In genomic region chr12:52921488-52922165, GRCh38 we compare ENCODE assay signal across 16 cellular contexts. TPM values are rescaled to one million over a fixed set of nuclear protein-coding genes. Genes with fewer than 3 reads are reported as not detected.
"Had no signal": no experiment of that assay in that cellular context is flagged by ENCODE, and none has a peak within 500 bp of the region (broad histone marks: within the 10 kb centered on the region; RNA-seq: fewer than 3 reads in every experiment).

No MANE protein-coding gene starts in this region.

- H3K4me3 ChIP-seq: adrenal gland, esophagus squamous epithelium, left lung, spleen, thoracic aorta, uterus had no signal

- H3K36me3 Mint-ChIP-seq: natural killer cell treated with Interleukin-12 subunit alpha and Interleukin-12 subunit beta and Interleukin-15 and Interleukin-18, amount 100 ng/mL, for 72 hours had no signal

- H3K27me3 ChIP-seq: adrenal gland, left lung, spleen, uterus had no signal

- DNase-seq: activated CD4-positive, alpha-beta T cell treated with anti-CD3 and anti-CD28 coated beads for 1 hour; activated CD4-positive, alpha-beta T cell treated with anti-CD3 and anti-CD28 coated beads, Interleukin-2, amount 50 U/mL, for 4 hours; activated naive CD4-positive, alpha-beta T cell treated with anti-CD3 and anti-CD28 coated beads, Interleukin-2, amount 50 U/mL, for 16 hours; activated T-cell treated with anti-CD3 and anti-CD28 coated beads, Interleukin-2, amount 50 U/mL, for 1 hour; adrenal gland; esophagus squamous epithelium; hypothalamus; kidney; left lung; spleen; stimulated activated naive CD8-positive, alpha-beta T cell treated with anti-CD3 and anti-CD28 coated beads, Interleukin-15, amount 100 ng/mL, for 72 hours; uterus had no signal

- H3K36me3 ChIP-seq: adrenal gland, esophagus squamous epithelium, left lung, spleen, thoracic aorta, uterus had no signal

- H3K27ac ChIP-seq: adrenal gland, esophagus squamous epithelium, left lung, spleen, thoracic aorta, uterus, VCaP had no signal

- H3K27me3 Mint-ChIP-seq: stimulated activated naive CD8-positive, alpha-beta T cell treated with anti-CD3 and anti-CD28 coated beads, Interleukin-15, amount 100 ng/mL, for 72 hours had no signal

- H3K9me3 ChIP-seq: adrenal gland, esophagus squamous epithelium, spleen, thoracic aorta, uterus had no signal

- H3K4me3 Mint-ChIP-seq: natural killer cell treated with Interleukin-12 subunit alpha and Interleukin-12 subunit beta and Interleukin-15 and Interleukin-18, amount 100 ng/mL, for 72 hours; stimulated activated naive CD8-positive, alpha-beta T cell treated with anti-CD3 and anti-CD28 coated beads, Interleukin-15, amount 100 ng/mL, for 72 hours had no signal

- H3K27ac Mint-ChIP-seq: natural killer cell treated with Interleukin-12 subunit alpha and Interleukin-12 subunit beta and Interleukin-15 and Interleukin-18, amount 100 ng/mL, for 72 hours had no signal

- H3K9me3 Mint-ChIP-seq: natural killer cell treated with Interleukin-12 subunit alpha and Interleukin-12 subunit beta and Interleukin-15 and Interleukin-18, amount 100 ng/mL, for 72 hours; stimulated activated naive CD8-positive, alpha-beta T cell treated with anti-CD3 and anti-CD28 coated beads, Interleukin-15, amount 100 ng/mL, for 72 hours had no signal

RNA-seq across cellular contexts. Expression of gene KRT8, which starts 16.8 kb away (rescaled TPM):
- total RNA-seq: T-helper 1 cell treated with Interleukin-12 subunit alpha and Interleukin-12 subunit beta and Interleukin-4 antibody, amounts not matched to agents 30 ng/mL and 1 ng/mL, for 36 hours had no signal
